ENCODE assay signal across 11 cellular contexts in genomic region chr9:35962126-35962906, GRCh38. TPM values are rescaled to one million over a fixed set of nuclear protein-coding genes. Genes with fewer than 3 reads are reported as not detected.
A peak's percentile ranks its signal among the peaks of the same experiment; 100 is the strongest.
DNase-seq lines count a peak whose midpoint lies in the region; ATAC-seq, FAIRE-seq and TF ChIP-seq lines count a peak whose summit lies in the region.
"Had no signal": no experiment of that assay in that cellular context is flagged by ENCODE, and none has a peak within 500 bp of the region (broad histone marks: within the 10 kb centered on the region; RNA-seq: fewer than 3 reads in every experiment).

No MANE protein-coding gene starts in this region.

- no peak for TF ChIP-seq POLR2A in A549 (IDR thresholded peaks at IDR 0.05; ENCODE audit: low read length)
- no peak for TF ChIP-seq POLR2A in breast epithelium (IDR thresholded peaks at IDR 0.05)

- H3K27ac ChIP-seq in A549 = 0 out of 6 replicates have a peak overlapping the region, but pooled peaks of 1 of the 2 experiments have one; percentile 17
- H3K27ac ChIP-seq in breast epithelium = peak overlapping the region in 1 of 2 donors; percentile 55
- H3K27ac ChIP-seq: BLaER1 treated with 17β-estradiol and CSF1 and Interleukin-3, amounts not matched to agents 10 nM and 100 nM had no signal

- CTCF ChIA-PET in A549 (lab: Yijun Ruan, JAX) = interaction anchor here (0.7 to 2.4 kb wide), 7 partner anchors 7 to 204 kb away, joined by 3 to 10 read pairs (median 5); no protein-coding TSS in a partner anchor

- no peak for TF ChIP-seq EP300 in A549 (IDR thresholded peaks at IDR 0.05)

- POLR2A ChIA-PET in A549 (lab: Yijun Ruan, JAX) = no interaction called here

- DNase-seq in A549 (ENCODE audit: low read depth in 1 of 2, low spot score in 1 of 2) (no peak), LHCN-M2 (ENCODE audit: low read depth) (peak; percentile 47), breast epithelium (ENCODE audit: low spot score in 2 of 2) (no peak), inferior parietal cortex (ENCODE audit: extremely low spot score) (peak; percentile 22), MV-4-11 (lab: John Stamatoyannopoulos, UW) (no peak), SIG-M5 (lab: John Stamatoyannopoulos, UW) (no peak)

- ATAC-seq in A549 = peak; percentile 36 to 60; a peak in 3 of 6 replicates
- ATAC-seq in HG02884 (IDR thresholded peaks at IDR 0.05; ENCODE audit: unreplicated experiment) = no peak
- no peak for ATAC-seq in HG03175 (IDR thresholded peaks at IDR 0.05; ENCODE audit: unreplicated experiment)

- no peaks in the 10 kb centered on the region for H3K36me3 ChIP-seq in breast epithelium
- H3K36me3 ChIP-seq: BLaER1 treated with 17β-estradiol and CSF1 and Interleukin-3, amounts not matched to agents 10 nM and 100 nM had no signal

- no peak for TF ChIP-seq RAD21 in A549 (conservative IDR thresholded peaks at IDR 0.05 in 1 of 2, IDR thresholded peaks at IDR 0.05 in 1 of 2)

- peak overlapping the region; percentile 21; the same call in 1 of the 3 replicates for H3K4me2 ChIP-seq in A549
- H3K4me2 ChIP-seq: BLaER1 treated with 17β-estradiol and CSF1 and Interleukin-3, amounts not matched to agents 10 nM and 100 nM had no signal

- intact Hi-C loops in breast epithelium (cut with DNase I; ENCODE audit: low total_unique reads) = no loop called here

- H3K27me3 ChIP-seq in breast epithelium = no peaks in the 10 kb centered on the region
- H3K27me3 ChIP-seq: BLaER1 treated with 17β-estradiol and CSF1 and Interleukin-3, amounts not matched to agents 10 nM and 100 nM had no signal

- no peak overlapping the region for H3K4me3 ChIP-seq in A549
- H3K4me3 ChIP-seq in breast epithelium = peak overlapping the region in 2 of 3 donors; percentile 26 to 54
- H3K4me3 ChIP-seq: BLaER1 treated with 17β-estradiol and CSF1 and Interleukin-3, amounts not matched to agents 10 nM and 100 nM had no signal

- no peak for TF ChIP-seq CTCF in A549 (IDR thresholded peaks at IDR 0.05)
- TF ChIP-seq CTCF in breast epithelium (IDR thresholded peaks at IDR 0.05) = no peak

- H3K4me1 ChIP-seq in A549 = peaks cover 4% of the 10 kb centered on the region; the same call in 1 of the 3 replicates
- no peaks in the 10 kb centered on the region for H3K4me1 ChIP-seq in breast epithelium

- 51% methylated on average over 22 of the region's 23 CpGs for WGBS in A549 (ENCODE audit: missing lambda C conversion rate)

- H3K9me3 ChIP-seq in A549 = no peaks in the 10 kb centered on the region
- no peaks in the 10 kb centered on the region for H3K9me3 ChIP-seq in breast epithelium
- H3K9me3 ChIP-seq: BLaER1 treated with 17β-estradiol and CSF1 and Interleukin-3, amounts not matched to agents 10 nM and 100 nM had no signal

- FAIRE-seq in A549 (lab: Jason Lieb, UNC) = no peak

TF ChIP-seq in A549, 52 proteins besides CTCF, POLR2A, EP300 and RAD21:
- TF ChIP-seq PBX3 (IDR thresholded peaks at IDR 0.05) (no peak), HOXB13 (CRISPR knock-in tag; IDR thresholded peaks at IDR 0.05; ENCODE audit: low read depth) (no peak), ZFP36 (IDR thresholded peaks at IDR 0.05; ENCODE audit: borderline replicate concordance, partially characterized antibody) (no peak), ESRRA (IDR thresholded peaks at IDR 0.05; ENCODE audit: borderline replicate concordance, low read length) (no peak), TP53 (CRISPR knock-in tag; IDR thresholded peaks at IDR 0.05) (no peak), HOXA7 (CRISPR knock-in tag; IDR thresholded peaks at IDR 0.05) (no peak)

RNA-seq across cellular contexts. Expression of gene OR2S2, which starts 4.4 kb away (rescaled TPM):
- polyA plus RNA-seq in A549 (2011; rRNA removed) (not detected in 2 replicates), A549 (2017; fragmentation: RNase III; extraction: RNeasy Plus Mini Kit Qiagen cat#74134 plus additional on column Dnase treatment) (not detected in 3 replicates)
- not detected in 2 replicates for polyA plus RNA-seq in A549 (2012; cell fraction: cytosol; rRNA removed)
- polyA plus RNA-seq in A549 (2012; cell fraction: nucleus; rRNA removed) = not detected in 2 replicates
- polyA minus RNA-seq in A549 (2011; rRNA and poly(A)+ RNA removed) = not detected in 2 replicates
- total RNA-seq in LHCN-M2 (2014; rRNA removed) (not detected in 2 replicates), breast epithelium (not detected)
- polyA plus RNA-seq in LHCN-M2 (2012) = 0.06 TPM
- total RNA-seq: activated T-helper 2 cell treated with anti-CD3 and anti-CD28 coated beads, Interferon-gamma antibody, Interleukin-2, Interleukin-4, amounts not matched to agents 10 μg/mL and 5 μg/mL and 100 μg/mL, durations not matched to agents 14 hours and 24 hours and 36 hours; neural crest cell had no signal

RNA-seq across cellular contexts. Expression of gene SPAAR, which starts 53.0 kb away (rescaled TPM):
- 0.05 TPM in 1 of 2 replicates, not detected in the other for polyA plus RNA-seq in A549 (2011; rRNA removed)
- 0.03 and 0.04 TPM in 2 replicates for polyA plus RNA-seq in A549 (2012; cell fraction: cytosol; rRNA removed)
- polyA plus RNA-seq in A549 (2012; cell fraction: nucleus; rRNA removed) = 0.05 and 0.10 TPM in 2 replicates
- polyA plus RNA-seq in A549 (2017; fragmentation: RNase III; extraction: RNeasy Plus Mini Kit Qiagen cat#74134 plus additional on column Dnase treatment) = not detected in 3 replicates
- not detected in 2 replicates for polyA minus RNA-seq in A549 (2011; rRNA and poly(A)+ RNA removed)
- total RNA-seq in LHCN-M2 (2014; rRNA removed) = 0.17 and 0.38 TPM in 2 replicates
- polyA plus RNA-seq in LHCN-M2 (2012) = 0.55 TPM
- total RNA-seq in breast epithelium = 10 to 100 TPM in 1 of 3 donors, 1 to 10 TPM in 2; 4.8 to 13.4 (median 8.6) TPM
- total RNA-seq: activated T-helper 2 cell treated with anti-CD3 and anti-CD28 coated beads, Interferon-gamma antibody, Interleukin-2, Interleukin-4, amounts not matched to agents 10 μg/mL and 5 μg/mL and 100 μg/mL, durations not matched to agents 14 hours and 24 hours and 36 hours; neural crest cell had no signal

RNA-seq across cellular contexts. Expression of gene HRCT1, which starts 56.3 kb away (rescaled TPM):
- 0.21 TPM in 1 of 2 replicates, not detected in the other for polyA plus RNA-seq in A549 (2011; rRNA removed)
- polyA plus RNA-seq in A549 (2012; cell fraction: cytosol; rRNA removed) = 0.32 and 0.36 TPM in 2 replicates
- polyA plus RNA-seq in A549 (2012; cell fraction: nucleus; rRNA removed) = 0.47 and 0.76 TPM in 2 replicates
- 0.22 to 0.41 TPM in 2 of 3 replicates, not detected in the other for polyA plus RNA-seq in A549 (2017; fragmentation: RNase III; extraction: RNeasy Plus Mini Kit Qiagen cat#74134 plus additional on column Dnase treatment)
- not detected in 2 replicates for polyA minus RNA-seq in A549 (2011; rRNA and poly(A)+ RNA removed)
- 1.5 and 2.1 TPM in 2 replicates for total RNA-seq in LHCN-M2 (2014; rRNA removed)
- polyA plus RNA-seq in LHCN-M2 (2012) = 5.0 TPM
- total RNA-seq in breast epithelium = 10 to 100 TPM in 2 of 3 donors, 1 to 10 TPM in 1; 3.4 to 16.0 (median 12.8) TPM
- total RNA-seq: activated T-helper 2 cell treated with anti-CD3 and anti-CD28 coated beads, Interferon-gamma antibody, Interleukin-2, Interleukin-4, amounts not matched to agents 10 μg/mL and 5 μg/mL and 100 μg/mL, durations not matched to agents 14 hours and 24 hours and 36 hours; neural crest cell had no signal

Comparison
In these comparisons a context has a peak if more than half of its experiments do, and no peak if none do; other contexts are left out.
1. ATAC-seq: peak in A549 (2 of 2); none in HG02884 (single experiment) and HG03175 (single experiment).
2. DNase-seq: peak in LHCN-M2 (single experiment) and inferior parietal cortex (single experiment); none in A549 (0 of 2), breast epithelium (0 of 2), MV-4-11 (single experiment) and SIG-M5 (single experiment).